ENCODE assay signal across 13 cellular contexts in the genomic region with DNA sequence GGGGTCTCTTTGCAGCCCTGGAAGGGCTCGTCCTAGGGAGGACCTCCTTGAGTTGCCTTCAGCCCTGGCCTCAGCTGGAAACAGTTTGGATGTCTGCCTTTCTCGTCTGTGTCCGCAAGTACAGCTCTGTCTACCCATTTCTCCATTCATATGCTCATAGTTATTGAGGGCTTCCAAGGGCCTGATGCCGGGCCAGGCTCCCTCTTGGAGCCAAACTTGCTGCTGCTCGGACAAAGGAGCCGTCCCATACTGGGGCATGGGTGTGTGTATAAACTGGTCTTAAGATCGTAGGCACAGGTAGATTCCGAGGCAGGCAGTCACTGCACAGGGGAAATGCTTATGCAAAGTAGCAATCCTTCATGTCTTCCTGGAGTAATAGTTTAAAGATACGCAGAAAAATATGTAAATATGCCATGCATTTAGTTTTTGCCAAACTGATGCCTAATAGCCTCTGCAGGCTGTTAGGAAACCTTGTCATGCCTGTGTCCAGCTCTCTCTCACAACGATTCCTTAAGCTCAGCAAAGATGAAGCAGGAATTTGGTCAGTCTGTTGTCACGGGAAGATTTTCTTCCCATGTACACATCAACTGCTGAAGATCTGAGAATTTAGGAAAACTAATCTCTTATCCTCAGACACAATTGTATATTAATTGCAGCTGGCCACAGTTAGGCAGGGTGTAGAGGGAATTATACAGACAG.
DNase-seq lines count a peak whose midpoint lies in the region; ATAC-seq and TF ChIP-seq lines count a peak whose summit lies in the region.
"Had no signal": no experiment of that assay in that cellular context is flagged by ENCODE, and none has a peak within 500 bp of the region (broad histone marks: within the 10 kb centered on the region; RNA-seq: fewer than 3 reads in every experiment).

No MANE protein-coding gene starts in this region.

- TF ChIP-seq POLR2A in uterus (IDR thresholded peaks at IDR 0.05): no peak

- intact Hi-C loops in left ventricle myocardium superior (cut with micrococcal nuclease) (no loop called here), uterus (cut with DNase I; ENCODE audit: low total_unique reads) (loop anchor here (5.0 kb wide), 1 partner anchor 87 kb away; no protein-coding TSS in a partner anchor)

- H4K20me1 ChIP-seq in osteoblast (ENCODE audit: insufficient read depth, low read length): peaks cover 6% of the 10 kb centered on the region

- H3K27ac ChIP-seq in cardiac muscle cell (peak overlapping the region; percentile 86), esophagus (ENCODE audit: low read depth in 2 of 2, low read length in 1 of 2) (peak overlapping the region; percentile 31 to 77), osteoblast (ENCODE audit: low read depth, low read length) (peak overlapping the region; percentile 91), uterus (peak overlapping the region; percentile 74 to 78)
- H3K27ac ChIP-seq: body of pancreas had no signal

- H3K4me3 ChIP-seq in cardiac muscle cell (no peak overlapping the region), esophagus (ENCODE audit: low read depth in 1 of 2, low read length in 2 of 2) (no peak overlapping the region), osteoblast (ENCODE audit: insufficient read depth, low read length) (no peak overlapping the region), uterus (no peak overlapping the region)
- H3K4me3 ChIP-seq: body of pancreas had no signal

- no peak for TF ChIP-seq CTCF in cardiac muscle cell (IDR thresholded peaks at IDR 0.05; ENCODE audit: low read depth, low read length)
- TF ChIP-seq CTCF in osteoblast (IDR thresholded peaks at IDR 0.05; ENCODE audit: extremely low read depth, low read depth, low read length): no peak
- no peak for TF ChIP-seq CTCF in uterus (IDR thresholded peaks at IDR 0.05)

- ATAC-seq in left ventricle myocardium superior (no peak), HG02588 (IDR thresholded peaks at IDR 0.05; ENCODE audit: unreplicated experiment) (no peak), GM21390 (IDR thresholded peaks at IDR 0.05; ENCODE audit: unreplicated experiment) (no peak)
- ATAC-seq: body of pancreas had no signal

- no peaks in the 10 kb centered on the region for H3K9me3 ChIP-seq in cardiac muscle cell (ENCODE audit: low read depth)
- no peaks in the 10 kb centered on the region for H3K9me3 ChIP-seq in esophagus (ENCODE audit: control insufficient read depth in 2 of 2, insufficient read depth in 1 of 2, low read depth in 1 of 2, low read length in 1 of 2)
- no peaks in the 10 kb centered on the region for H3K9me3 ChIP-seq in osteoblast (ENCODE audit: low read depth, low read length)
- H3K9me3 ChIP-seq in uterus: no peaks in the 10 kb centered on the region
- H3K9me3 ChIP-seq: body of pancreas had no signal

- H3K4me1 ChIP-seq in cardiac muscle cell (ENCODE audit: low read depth) (peaks cover 27% of the 10 kb centered on the region), esophagus (ENCODE audit: control insufficient read depth in 2 of 2, insufficient read depth in 2 of 2, low read length in 1 of 2) (peaks cover 6 to 17% of the 10 kb centered on the region in 2 donors), osteoblast (ENCODE audit: insufficient read depth, low read length) (peaks cover 21% of the 10 kb centered on the region), uterus (peaks cover 7 to 8% of the 10 kb centered on the region in 2 donors)
- H3K4me1 ChIP-seq: body of pancreas had no signal

- H3K4me2 ChIP-seq in osteoblast (ENCODE audit: insufficient read depth, low read length): peak overlapping the region; percentile 87

- no peaks in the 10 kb centered on the region for H3K79me2 ChIP-seq in osteoblast (ENCODE audit: insufficient read depth, low read length)

- DNase-seq in cardiac muscle cell (ENCODE audit: low read depth in 1 of 2, low spot score in 1 of 2): no peak
- no peak for DNase-seq in left ventricle myocardium superior
- peak; percentile 80 for DNase-seq in osteoblast (ENCODE audit: insufficient read length, low spot score, missing footprints)
- DNase-seq in uterus: no peak
- no peak for DNase-seq in NCI-H446 treated with DMSO at 0.1 percent for 48 hours (lab: John Stamatoyannopoulos, UW)
- DNase-seq: activated CD4-positive, alpha-beta T cell treated with anti-CD3 and anti-CD28 coated beads for 4 hours; body of pancreas; NCI-H2029 treated with DMSO at 0.1 percent for 48 hours; retina; SW 1271 had no signal

- WGBS in esophagus, 2 donors: 44 to 52% methylated on average over 11 of the region's 11 CpGs

- H2AFZ ChIP-seq in osteoblast (ENCODE audit: low read length): no peak overlapping the region

- H3K36me3 ChIP-seq in cardiac muscle cell: no peaks in the 10 kb centered on the region
- peaks cover 2 to 6% of the 10 kb centered on the region in 2 donors for H3K36me3 ChIP-seq in esophagus (ENCODE audit: control insufficient read depth in 2 of 2, insufficient read depth in 2 of 2, low read length in 1 of 2)
- no peaks in the 10 kb centered on the region for H3K36me3 ChIP-seq in osteoblast (ENCODE audit: insufficient read depth, low read length)
- H3K36me3 ChIP-seq in uterus: no peaks in the 10 kb centered on the region

- H3K27me3 ChIP-seq in cardiac muscle cell (no peaks in the 10 kb centered on the region), esophagus (ENCODE audit: control insufficient read depth in 1 of 2, insufficient read depth in 2 of 2, low read length in 2 of 2) (no peaks in the 10 kb centered on the region), osteoblast (ENCODE audit: insufficient read depth, low read length) (no peaks in the 10 kb centered on the region), uterus (no peaks in the 10 kb centered on the region)
- H3K27me3 ChIP-seq: body of pancreas had no signal
